ENCODE assay signal across 23 cellular contexts in genomic region chr10:63760708-63761047, GRCh38.
"Had no signal": no experiment of that assay in that cellular context is flagged by ENCODE, and none has a peak within 500 bp of the region (broad histone marks: within the 10 kb centered on the region; RNA-seq: fewer than 3 reads in every experiment).

No MANE protein-coding gene starts in this region.

- H3K36me3 ChIP-seq: colonic mucosa, left lung, tibial artery, WERI-Rb-1 had no signal

- H3K27ac ChIP-seq: colonic mucosa, hepatocyte, left lung, tibial artery, WERI-Rb-1 had no signal

- H3K27me3 ChIP-seq: colonic mucosa, hepatocyte, left lung, tibial artery had no signal

- H3K27ac Mint-ChIP-seq: activated CD4-positive, alpha-beta T cell treated with anti-CD3 and anti-CD28 coated beads, Interleukin-2, amount 10 ng/mL, durations not matched to agents 7 days and 5 days; activated CD8-positive, alpha-beta memory T cell treated with anti-CD3 and anti-CD28 coated beads, Interleukin-2, amount 10 ng/mL, durations not matched to agents 7 days and 5 days; activated CD8-positive, alpha-beta T cell treated with anti-CD3 and anti-CD28 coated beads for 36 hours; activated naive CD4-positive, alpha-beta T cell treated with anti-CD3 and anti-CD28 coated beads, Interleukin-2, amount 50 U/mL, for 24 hours; activated T-helper 1 cell treated with anti-CD3 and anti-CD28 coated beads, Interleukin-12 subunit alpha, Interleukin-12 subunit beta, Interleukin-2, Interleukin-4 antibody, amounts not matched to agents 30 ng/mL and 10 ng/mL and 1 ng/mL, durations not matched to agents 14 hours and 24 hours and 36 hours; immature natural killer cell; naive B cell; T-cell had no signal

- H3K4me1 Mint-ChIP-seq: activated CD4-positive, alpha-beta T cell treated with anti-CD3 and anti-CD28 coated beads, Interleukin-2, amount 10 ng/mL, durations not matched to agents 7 days and 5 days; activated CD8-positive, alpha-beta memory T cell treated with anti-CD3 and anti-CD28 coated beads, Interleukin-2, amount 10 ng/mL, durations not matched to agents 7 days and 5 days; activated naive CD4-positive, alpha-beta T cell treated with anti-CD3 and anti-CD28 coated beads, Interleukin-2, amount 50 U/mL, for 24 hours; immature natural killer cell; naive B cell; T-cell had no signal

- H3K9me3 Mint-ChIP-seq: activated CD4-positive, alpha-beta T cell treated with anti-CD3 and anti-CD28 coated beads, Interleukin-2, amount 10 ng/mL, durations not matched to agents 7 days and 5 days; activated CD8-positive, alpha-beta T cell treated with anti-CD3 and anti-CD28 coated beads for 36 hours; activated naive CD4-positive, alpha-beta T cell treated with anti-CD3 and anti-CD28 coated beads, Interleukin-2, amount 50 U/mL, for 24 hours; activated T-helper 1 cell treated with anti-CD3 and anti-CD28 coated beads, Interleukin-12 subunit alpha, Interleukin-12 subunit beta, Interleukin-2, Interleukin-4 antibody, amounts not matched to agents 30 ng/mL and 10 ng/mL and 1 ng/mL, durations not matched to agents 14 hours and 24 hours and 36 hours; brain; immature natural killer cell; naive B cell; T-cell had no signal

- H3K4me2 ChIP-seq: hepatocyte had no signal

- H3K4me3 ChIP-seq: colonic mucosa, hepatocyte, left lung, tibial artery had no signal

- H3K4me1 ChIP-seq: colonic mucosa, left lung, tibial artery had no signal

- H3K79me2 ChIP-seq: hepatocyte had no signal

- ATAC-seq: activated CD8-positive, alpha-beta memory T cell treated with anti-CD3 and anti-CD28 coated beads, Interleukin-2, amount 10 ng/mL, durations not matched to agents 7 days and 5 days; activated CD8-positive, alpha-beta T cell treated with anti-CD3 and anti-CD28 coated beads for 36 hours; left lung; T-cell had no signal

- H3K4me3 Mint-ChIP-seq: activated CD4-positive, alpha-beta T cell treated with anti-CD3 and anti-CD28 coated beads, Interleukin-2, amount 10 ng/mL, durations not matched to agents 7 days and 5 days; activated CD8-positive, alpha-beta memory T cell treated with anti-CD3 and anti-CD28 coated beads, Interleukin-2, amount 10 ng/mL, durations not matched to agents 7 days and 5 days; activated CD8-positive, alpha-beta T cell treated with anti-CD3 and anti-CD28 coated beads for 36 hours; activated naive CD4-positive, alpha-beta T cell treated with anti-CD3 and anti-CD28 coated beads, Interleukin-2, amount 50 U/mL, for 24 hours; activated T-helper 1 cell treated with anti-CD3 and anti-CD28 coated beads, Interleukin-12 subunit alpha, Interleukin-12 subunit beta, Interleukin-2, Interleukin-4 antibody, amounts not matched to agents 30 ng/mL and 10 ng/mL and 1 ng/mL, durations not matched to agents 14 hours and 24 hours and 36 hours; immature natural killer cell; naive B cell; T-cell had no signal

- H3K36me3 Mint-ChIP-seq: activated CD8-positive, alpha-beta memory T cell treated with anti-CD3 and anti-CD28 coated beads, Interleukin-2, amount 10 ng/mL, durations not matched to agents 7 days and 5 days; activated naive CD4-positive, alpha-beta T cell treated with anti-CD3 and anti-CD28 coated beads, Interleukin-2, amount 50 U/mL, for 24 hours; brain; immature natural killer cell; naive B cell; T-cell had no signal

- DNase-seq: activated CD4-positive, alpha-beta T cell treated with anti-CD3 and anti-CD28 coated beads, Interleukin-2, amount 10 ng/mL, durations not matched to agents 7 days and 5 days; activated CD4-positive, CD25-positive, alpha-beta regulatory T cell treated with anti-CD3 and anti-CD28 coated beads, Interleukin-2, amount 50 U/mL, for 72 hours; activated CD8-positive, alpha-beta memory T cell treated with anti-CD3 and anti-CD28 coated beads, Interleukin-2, amount 10 ng/mL, durations not matched to agents 7 days and 5 days; activated CD8-positive, alpha-beta T cell treated with anti-CD3 and anti-CD28 coated beads for 36 hours; activated gamma-delta T cell treated with Interleukin-2 at 50 U/mL for 16 hours; anterior cingulate cortex; central memory CD4-positive, alpha-beta T cell; colonic mucosa; erythroblast; immature natural killer cell; kidney glomerular epithelial cell; left lung; naive B cell; nucleus accumbens; stimulated activated CD4-positive, alpha-beta T cell treated with anti-CD3 and anti-CD28 coated beads, Interleukin-4, amount 100 ng/mL, for 24 hours; stimulated activated naive CD4-positive, alpha-beta T cell treated with Interleukin-2 at 50 U/mL for 16 hours; T-cell; tibial artery; WERI-Rb-1 had no signal

- H2AFZ ChIP-seq: hepatocyte had no signal

- H3K9me3 ChIP-seq: colonic mucosa, left lung, tibial artery had no signal
